In genomic region chr9:37097294-37097693, GRCh38 we compare ENCODE assay signal across 1 cellular context.
TF ChIP-seq lines count a peak whose summit lies in the region.

No MANE protein-coding gene starts in this region.

TF ChIP-seq in HepG2, 621 proteins besides CTCF, POLR2A, EP300 and RAD21 (continued from another document and continues in another):
- TF ChIP-seq POLR2G (IDR thresholded peaks at IDR 0.05; ENCODE audit: low read depth, low read length) (no peak), ZNF451 (CRISPR knock-in tag; IDR thresholded peaks at IDR 0.05) (no peak), LCORL (IDR thresholded peaks at IDR 0.05) (no peak), LCORL (CRISPR knock-in tag; IDR thresholded peaks at IDR 0.05) (no peak), FOXK1 (CRISPR knock-in tag; IDR thresholded peaks at IDR 0.05; ENCODE audit: borderline replicate concordance, low read depth) (peak; percentile 48; the same call in 1 of the 2 replicates), HNF1A (IDR thresholded peaks at IDR 0.05; ENCODE audit: low read depth) (no peak), HNF1A (CRISPR knock-in tag; IDR thresholded peaks at IDR 0.05; ENCODE audit: borderline replicate concordance) (no peak), GTF3A (CRISPR knock-in tag; conservative IDR thresholded peaks at IDR 0.05) (no peak), ZNF672 (CRISPR knock-in tag; IDR thresholded peaks at IDR 0.05) (no peak), NR1H2 (CRISPR knock-in tag; IDR thresholded peaks at IDR 0.05; ENCODE audit: borderline replicate concordance, low read depth) (no peak), ZMYM4 (CRISPR knock-in tag; IDR thresholded peaks at IDR 0.05) (no peak), KDM1A (CRISPR knock-in tag; IDR thresholded peaks at IDR 0.05) (no peak), KLF12 (CRISPR knock-in tag; IDR thresholded peaks at IDR 0.05; ENCODE audit: borderline replicate concordance) (no peak), ZNF577 (CRISPR knock-in tag; IDR thresholded peaks at IDR 0.05; ENCODE audit: borderline replicate concordance, low read depth) (no peak), SAP130 (CRISPR knock-in tag; IDR thresholded peaks at IDR 0.05; ENCODE audit: low read depth) (0 out of 2 replicates have a peak, but pooled peaks have one; percentile 27), TSC22D2 (CRISPR knock-in tag; IDR thresholded peaks at IDR 0.05; ENCODE audit: borderline replicate concordance) (no peak), NKX3-1 (CRISPR knock-in tag; IDR thresholded peaks at IDR 0.05) (no peak), MIER3 (CRISPR knock-in tag; IDR thresholded peaks at IDR 0.05; ENCODE audit: borderline replicate concordance) (peak; percentile 38; the same call in 1 of the 2 replicates), FLYWCH1 (CRISPR knock-in tag; IDR thresholded peaks at IDR 0.05) (no peak), FOXA1 (IDR thresholded peaks at IDR 0.05) (peak; percentile 64), FOXA1 (CRISPR knock-in tag; IDR thresholded peaks at IDR 0.05) (peak; percentile 81), HDAC2 (CRISPR knock-in tag; IDR thresholded peaks at IDR 0.05) (0 out of 2 replicates have a peak, but pooled peaks have one; percentile 12), ASH2L (IDR thresholded peaks at IDR 0.05; ENCODE audit: insufficient read length, low read depth, low read length) (no peak), EHMT2 (IDR thresholded peaks at IDR 0.05; ENCODE audit: borderline replicate concordance, low read depth, low read length) (no peak), THYN1 (CRISPR knock-in tag; IDR thresholded peaks at IDR 0.05; ENCODE audit: borderline replicate concordance, low read depth) (no peak), TMF1 (CRISPR knock-in tag; IDR thresholded peaks at IDR 0.05; ENCODE audit: low read depth) (no peak), ZNF547 (CRISPR knock-in tag; IDR thresholded peaks at IDR 0.05) (no peak), HMGXB3 (CRISPR knock-in tag; IDR thresholded peaks at IDR 0.05; ENCODE audit: borderline replicate concordance) (no peak), ZNF619 (CRISPR knock-in tag; IDR thresholded peaks at IDR 0.05) (no peak), ZNF30 (CRISPR knock-in tag; IDR thresholded peaks at IDR 0.05) (no peak), ZSCAN29 (CRISPR knock-in tag; conservative IDR thresholded peaks at IDR 0.05) (no peak), PHB2 (IDR thresholded peaks at IDR 0.05; ENCODE audit: partially characterized antibody) (no peak), MLLT10 (CRISPR knock-in tag; IDR thresholded peaks at IDR 0.05) (no peak), ZNF160 (CRISPR knock-in tag; IDR thresholded peaks at IDR 0.05) (no peak), AGO1 (IDR thresholded peaks at IDR 0.05; ENCODE audit: low read depth, low read length, poor library complexity, severe bottlenecking) (no peak)
- TF ChIP-seq, protein P1, sequence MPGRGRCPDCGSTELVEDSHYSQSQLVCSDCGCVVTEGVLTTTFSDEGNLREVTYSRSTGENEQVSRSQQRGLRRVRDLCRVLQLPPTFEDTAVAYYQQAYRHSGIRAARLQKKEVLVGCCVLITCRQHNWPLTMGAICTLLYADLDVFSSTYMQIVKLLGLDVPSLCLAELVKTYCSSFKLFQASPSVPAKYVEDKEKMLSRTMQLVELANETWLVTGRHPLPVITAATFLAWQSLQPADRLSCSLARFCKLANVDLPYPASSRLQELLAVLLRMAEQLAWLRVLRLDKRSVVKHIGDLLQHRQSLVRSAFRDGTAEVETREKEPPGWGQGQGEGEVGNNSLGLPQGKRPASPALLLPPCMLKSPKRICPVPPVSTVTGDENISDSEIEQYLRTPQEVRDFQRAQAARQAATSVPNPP (CRISPR knock-in tag; IDR thresholded peaks at IDR 0.05), result no peak
- TF ChIP-seq, protein P2, sequence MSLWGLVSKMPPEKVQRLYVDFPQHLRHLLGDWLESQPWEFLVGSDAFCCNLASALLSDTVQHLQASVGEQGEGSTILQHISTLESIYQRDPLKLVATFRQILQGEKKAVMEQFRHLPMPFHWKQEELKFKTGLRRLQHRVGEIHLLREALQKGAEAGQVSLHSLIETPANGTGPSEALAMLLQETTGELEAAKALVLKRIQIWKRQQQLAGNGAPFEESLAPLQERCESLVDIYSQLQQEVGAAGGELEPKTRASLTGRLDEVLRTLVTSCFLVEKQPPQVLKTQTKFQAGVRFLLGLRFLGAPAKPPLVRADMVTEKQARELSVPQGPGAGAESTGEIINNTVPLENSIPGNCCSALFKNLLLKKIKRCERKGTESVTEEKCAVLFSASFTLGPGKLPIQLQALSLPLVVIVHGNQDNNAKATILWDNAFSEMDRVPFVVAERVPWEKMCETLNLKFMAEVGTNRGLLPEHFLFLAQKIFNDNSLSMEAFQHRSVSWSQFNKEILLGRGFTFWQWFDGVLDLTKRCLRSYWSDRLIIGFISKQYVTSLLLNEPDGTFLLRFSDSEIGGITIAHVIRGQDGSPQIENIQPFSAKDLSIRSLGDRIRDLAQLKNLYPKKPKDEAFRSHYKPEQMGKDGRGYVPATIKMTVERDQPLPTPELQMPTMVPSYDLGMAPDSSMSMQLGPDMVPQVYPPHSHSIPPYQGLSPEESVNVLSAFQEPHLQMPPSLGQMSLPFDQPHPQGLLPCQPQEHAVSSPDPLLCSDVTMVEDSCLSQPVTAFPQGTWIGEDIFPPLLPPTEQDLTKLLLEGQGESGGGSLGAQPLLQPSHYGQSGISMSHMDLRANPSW (CRISPR knock-in tag; IDR thresholded peaks at IDR 0.05; ENCODE audit: borderline replicate concordance), result no peak
- TF ChIP-seq, protein P3, sequence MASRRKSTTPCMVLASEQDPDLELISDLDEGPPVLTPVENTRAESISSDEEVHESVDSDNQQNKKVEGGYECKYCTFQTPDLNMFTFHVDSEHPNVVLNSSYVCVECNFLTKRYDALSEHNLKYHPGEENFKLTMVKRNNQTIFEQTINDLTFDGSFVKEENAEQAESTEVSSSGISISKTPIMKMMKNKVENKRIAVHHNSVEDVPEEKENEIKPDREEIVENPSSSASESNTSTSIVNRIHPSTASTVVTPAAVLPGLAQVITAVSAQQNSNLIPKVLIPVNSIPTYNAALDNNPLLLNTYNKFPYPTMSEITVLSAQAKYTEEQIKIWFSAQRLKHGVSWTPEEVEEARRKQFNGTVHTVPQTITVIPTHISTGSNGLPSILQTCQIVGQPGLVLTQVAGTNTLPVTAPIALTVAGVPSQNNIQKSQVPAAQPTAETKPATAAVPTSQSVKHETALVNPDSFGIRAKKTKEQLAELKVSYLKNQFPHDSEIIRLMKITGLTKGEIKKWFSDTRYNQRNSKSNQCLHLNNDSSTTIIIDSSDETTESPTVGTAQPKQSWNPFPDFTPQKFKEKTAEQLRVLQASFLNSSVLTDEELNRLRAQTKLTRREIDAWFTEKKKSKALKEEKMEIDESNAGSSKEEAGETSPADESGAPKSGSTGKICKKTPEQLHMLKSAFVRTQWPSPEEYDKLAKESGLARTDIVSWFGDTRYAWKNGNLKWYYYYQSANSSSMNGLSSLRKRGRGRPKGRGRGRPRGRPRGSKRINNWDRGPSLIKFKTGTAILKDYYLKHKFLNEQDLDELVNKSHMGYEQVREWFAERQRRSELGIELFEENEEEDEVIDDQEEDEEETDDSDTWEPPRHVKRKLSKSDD (CRISPR knock-in tag; IDR thresholded peaks at IDR 0.05; ENCODE audit: low read depth), result no peak
- TF ChIP-seq, protein P4, sequence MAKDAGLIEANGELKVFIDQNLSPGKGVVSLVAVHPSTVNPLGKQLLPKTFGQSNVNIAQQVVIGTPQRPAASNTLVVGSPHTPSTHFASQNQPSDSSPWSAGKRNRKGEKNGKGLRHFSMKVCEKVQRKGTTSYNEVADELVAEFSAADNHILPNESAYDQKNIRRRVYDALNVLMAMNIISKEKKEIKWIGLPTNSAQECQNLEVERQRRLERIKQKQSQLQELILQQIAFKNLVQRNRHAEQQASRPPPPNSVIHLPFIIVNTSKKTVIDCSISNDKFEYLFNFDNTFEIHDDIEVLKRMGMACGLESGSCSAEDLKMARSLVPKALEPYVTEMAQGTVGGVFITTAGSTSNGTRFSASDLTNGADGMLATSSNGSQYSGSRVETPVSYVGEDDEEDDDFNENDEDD (CRISPR knock-in tag; IDR thresholded peaks at IDR 0.05; ENCODE audit: borderline replicate concordance), result no peak
- TF ChIP-seq, protein P5, sequence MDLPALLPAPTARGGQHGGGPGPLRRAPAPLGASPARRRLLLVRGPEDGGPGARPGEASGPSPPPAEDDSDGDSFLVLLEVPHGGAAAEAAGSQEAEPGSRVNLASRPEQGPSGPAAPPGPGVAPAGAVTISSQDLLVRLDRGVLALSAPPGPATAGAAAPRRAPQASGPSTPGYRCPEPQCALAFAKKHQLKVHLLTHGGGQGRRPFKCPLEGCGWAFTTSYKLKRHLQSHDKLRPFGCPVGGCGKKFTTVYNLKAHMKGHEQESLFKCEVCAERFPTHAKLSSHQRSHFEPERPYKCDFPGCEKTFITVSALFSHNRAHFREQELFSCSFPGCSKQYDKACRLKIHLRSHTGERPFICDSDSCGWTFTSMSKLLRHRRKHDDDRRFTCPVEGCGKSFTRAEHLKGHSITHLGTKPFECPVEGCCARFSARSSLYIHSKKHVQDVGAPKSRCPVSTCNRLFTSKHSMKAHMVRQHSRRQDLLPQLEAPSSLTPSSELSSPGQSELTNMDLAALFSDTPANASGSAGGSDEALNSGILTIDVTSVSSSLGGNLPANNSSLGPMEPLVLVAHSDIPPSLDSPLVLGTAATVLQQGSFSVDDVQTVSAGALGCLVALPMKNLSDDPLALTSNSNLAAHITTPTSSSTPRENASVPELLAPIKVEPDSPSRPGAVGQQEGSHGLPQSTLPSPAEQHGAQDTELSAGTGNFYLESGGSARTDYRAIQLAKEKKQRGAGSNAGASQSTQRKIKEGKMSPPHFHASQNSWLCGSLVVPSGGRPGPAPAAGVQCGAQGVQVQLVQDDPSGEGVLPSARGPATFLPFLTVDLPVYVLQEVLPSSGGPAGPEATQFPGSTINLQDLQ (CRISPR knock-in tag; IDR thresholded peaks at IDR 0.05), result no peak
